In genomic region chr17:31936615-31937609, GRCh38 we compare ENCODE assay signal across 8 cellular contexts. TPM values are rescaled to one million over a fixed set of nuclear protein-coding genes. Genes with fewer than 3 reads are reported as not detected.
DNase-seq lines count a peak whose midpoint lies in the region; ATAC-seq and TF ChIP-seq lines count a peak whose summit lies in the region.
"Not testable (repeated sequence)": the region's sequence is repeated elsewhere in the genome, so short reads cannot be mapped to it uniquely, and the experiment has no call there.

TSS of gene SUZ12 (plus strand) at chr17:31937007. CDS start at chr17:31937247, 240 bp downstream.

- TF ChIP-seq POLR2A in erythroblast (IDR thresholded peaks at IDR 0.05; ENCODE audit: low read length) = peak; percentile 83

- H3K36me3 ChIP-seq in mucosa of rectum (ENCODE audit: control insufficient read depth in 2 of 2, insufficient read depth in 2 of 2, low read length in 2 of 2) = not testable (repeated sequence)

- H3K9me3 ChIP-seq in mucosa of rectum (ENCODE audit: control insufficient read depth in 2 of 2, low read length in 2 of 2) = not testable (repeated sequence)

- H3K27ac ChIP-seq in mucosa of rectum (ENCODE audit: low read depth in 2 of 2, low read length in 2 of 2) = peak within 1 kb of the TSS; percentile 76 to 84

- H3K4me1 ChIP-seq in mucosa of rectum (ENCODE audit: control insufficient read depth in 2 of 2, insufficient read depth in 2 of 2, low read length in 2 of 2) = not testable (repeated sequence)

- ATAC-seq in GM21717 (IDR thresholded peaks at IDR 0.05; ENCODE audit: unreplicated experiment) = peak; percentile 88

- H3K27me3 ChIP-seq in mucosa of rectum (ENCODE audit: control insufficient read depth in 2 of 2, insufficient read depth in 2 of 2, low read length in 2 of 2) = not testable (repeated sequence)

- DNase-seq in DMS153 treated with DMSO at 0.1 percent for 48 hours (lab: John Stamatoyannopoulos, UW; ENCODE audit: unreplicated experiment) = peak; percentile 16
- DNase-seq in KG1 (lab: John Stamatoyannopoulos, UW) = peak; percentile 63
- DNase-seq in activated T-cell treated with anti-CD3 and anti-CD28 coated beads for 4 hours = peak; percentile 74
- peak; percentile 94 to 95 for DNase-seq in erythroblast (lab: John Stamatoyannopoulos, UW)
- DNase-seq in stimulated activated CD8-positive, alpha-beta memory T cell treated with anti-CD3 and anti-CD28 coated beads, Interleukin-4, amount 100 ng/mL, for 1 hour (ENCODE audit: low read depth in 2 of 2, low spot score in 1 of 2) = peak; percentile 43 to 70

- peak within 1 kb of the TSS; percentile 56 to 74 for H3K9ac ChIP-seq in mucosa of rectum (ENCODE audit: low read depth in 1 of 2, low read length in 2 of 2)

- peak within 1 kb of the TSS; percentile 78 to 82 for H3K4me3 ChIP-seq in mucosa of rectum (ENCODE audit: low read length in 2 of 2)

TF ChIP-seq in PFSK-1, 5 proteins besides CTCF, POLR2A, EP300 and RAD21:
- TF ChIP-seq POLR2AphosphoS5 (IDR thresholded peaks at IDR 0.05; ENCODE audit: low read depth, low read length) (peak; percentile 81), TAF1 (IDR thresholded peaks at IDR 0.05; ENCODE audit: borderline replicate concordance, insufficient read depth, low read length) (peak; percentile 44; the same call in 1 of the 2 replicates)

RNA-seq across cellular contexts. Expression of gene SUZ12, which starts in this region (rescaled TPM):
- 15.5 TPM for polyA plus RNA-seq in PFSK-1 (2012; ENCODE audit: insufficient read length, low read depth)

Comparison
In these comparisons a context has a peak if more than half of its experiments do, and no peak if none do; other contexts are left out.
1. Peak in every context shown above with its lines: DNase-seq, ATAC-seq, H3K4me3 ChIP-seq and H3K27ac ChIP-seq.
2. DNase-seq: peak in every context shown above with its lines; median percentile 94 in erythroblast; 74 in activated T-cell treated with anti-CD3 and anti-CD28 coated beads for 4 hours; 63 in KG1; 56 in stimulated activated CD8-positive, alpha-beta memory T cell treated with anti-CD3 and anti-CD28 coated beads, Interleukin-4, amount 100 ng/mL, for 1 hour; 16 in DMS153 treated with DMSO at 0.1 percent for 48 hours.